5 cellular contexts compared by ENCODE assay signal in the genomic region with DNA sequence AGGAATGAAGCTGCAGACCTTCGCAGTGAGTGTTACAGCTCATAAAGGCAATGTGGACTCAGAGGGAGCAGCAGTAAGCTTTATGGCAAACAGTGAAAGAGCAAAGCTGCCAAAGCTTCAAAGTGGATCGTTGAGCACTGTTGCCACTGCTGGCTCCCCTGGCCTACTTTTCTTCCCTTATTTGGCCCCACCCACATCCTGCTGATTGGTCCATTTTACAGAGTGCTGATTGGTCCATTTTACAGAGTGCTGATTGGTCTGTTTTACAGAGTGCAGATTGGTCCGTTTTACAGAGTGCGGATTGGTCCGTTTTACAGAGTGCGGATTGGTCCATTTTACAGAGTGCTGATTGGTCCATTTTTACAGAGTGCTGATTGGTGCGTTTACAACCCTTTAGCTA.
DNase-seq lines count a peak whose midpoint lies in the region; ATAC-seq and TF ChIP-seq lines count a peak whose summit lies in the region.
"Not testable (repeated sequence)": the region's sequence is repeated elsewhere in the genome, so short reads cannot be mapped to it uniquely, and the experiment has no call there.

No MANE protein-coding gene starts in this region.

- DNase-seq in Karpas-422: peak; percentile 44
- not testable (repeated sequence) for DNase-seq in WTC11 (ENCODE audit: low spot score); neural crest cell (ENCODE audit: low read depth, low spot score)

- not testable (repeated sequence) for H3K9me3 ChIP-seq in HEK293 (ENCODE audit: control insufficient read depth, insufficient read depth, low read depth, low read length); Karpas-422 (ENCODE audit: low read length)

- H3K4me1 Mint-ChIP-seq in WTC11: peaks cover 27% of the 10 kb centered on the region
- H3K4me1 Mint-ChIP-seq in nephron: peaks cover 28% of the 10 kb centered on the region
- peaks cover 11% of the 10 kb centered on the region for H3K4me1 Mint-ChIP-seq in neural crest cell

- not testable (repeated sequence) for ATAC-seq in WTC11

- POLR2A ChIA-PET in HEK293 (lab: Yijun Ruan, JAX); WTC11 (lab: Charles Lee): not testable (repeated sequence)

- not testable (repeated sequence) for H3K27ac ChIP-seq in HEK293 (ENCODE audit: extremely low read depth, low read depth, low read length); Karpas-422 (ENCODE audit: low read length)

- H3K4me2 ChIP-seq in Karpas-422 (ENCODE audit: low read depth, low read length, poor library complexity, severe bottlenecking): not testable (repeated sequence)

- TF ChIP-seq CTCF in HEK293 (tag by site-specific recombination; IDR thresholded peaks at IDR 0.05); WTC11 (IDR thresholded peaks at IDR 0.05); nephron (IDR thresholded peaks at IDR 0.05; ENCODE audit: unreplicated experiment in 3 of 3); neural crest cell (conservative IDR thresholded peaks at IDR 0.05): not testable (repeated sequence)

- H3K79me2 ChIP-seq in Karpas-422 (ENCODE audit: low read length): not testable (repeated sequence)

- not testable (repeated sequence) for H3K4me1 ChIP-seq in HEK293 (ENCODE audit: control insufficient read depth, insufficient read depth, low read length); Karpas-422 (ENCODE audit: low read length)

- H2AFZ ChIP-seq in Karpas-422 (ENCODE audit: low read length): not testable (repeated sequence)

- H3K36me3 ChIP-seq in HEK293 (ENCODE audit: control insufficient read depth in 2 of 2, insufficient read depth in 1 of 2, low read length in 2 of 2); Karpas-422 (ENCODE audit: insufficient read depth, low read length): not testable (repeated sequence)

- CTCF ChIA-PET in HEK293 (lab: Yijun Ruan, JAX); WTC11 (lab: Charles Lee): not testable (repeated sequence)

- H3K27ac Mint-ChIP-seq in WTC11: not testable (repeated sequence)
- H3K27ac Mint-ChIP-seq in nephron (peak overlapping the region in 2 of 3 experiments; percentile 26 to 46), neural crest cell (ENCODE audit: unreplicated experiment) (peak overlapping the region; percentile 47)

- H3K4me3 ChIP-seq in HEK293 (ENCODE audit: low read depth, low read length); Karpas-422 (ENCODE audit: low read length): not testable (repeated sequence)

- not testable (repeated sequence) for H3K36me3 Mint-ChIP-seq in WTC11
- peaks cover 14% of the 10 kb centered on the region for H3K36me3 Mint-ChIP-seq in nephron (ENCODE audit: low read depth)
- peaks cover 15% of the 10 kb centered on the region for H3K36me3 Mint-ChIP-seq in neural crest cell (ENCODE audit: low read depth)

- not testable (repeated sequence) for H4K20me1 ChIP-seq in Karpas-422 (ENCODE audit: insufficient read depth, low read depth, low read length)

- not testable (repeated sequence) for H3K27me3 ChIP-seq in Karpas-422 (ENCODE audit: low read length)

- H3K27me3 Mint-ChIP-seq in WTC11 (ENCODE audit: low read depth); nephron (ENCODE audit: low read depth); neural crest cell (ENCODE audit: low read depth): not testable (repeated sequence)

- H3K9me3 Mint-ChIP-seq in WTC11: peaks cover 34% of the 10 kb centered on the region
- H3K9me3 Mint-ChIP-seq in nephron: peaks cover 14% of the 10 kb centered on the region
- H3K9me3 Mint-ChIP-seq in neural crest cell: peaks cover 12% of the 10 kb centered on the region

- H3K4me3 Mint-ChIP-seq in WTC11, nephron, neural crest cell: not testable (repeated sequence)

- not testable (repeated sequence) for H3K9ac ChIP-seq in Karpas-422 (ENCODE audit: low read length)

- not testable (repeated sequence) for H3K9me2 ChIP-seq in Karpas-422 (replicated peaks; ENCODE audit: insufficient read depth, low read length)

TF ChIP-seq in HEK293, 187 proteins besides CTCF, POLR2A, EP300 and RAD21:
- 0 out of 2 replicates have a peak, but pooled peaks have one; percentile 19 for TF ChIP-seq SP2 (tag by site-specific recombination; IDR thresholded peaks at IDR 0.05)

TF ChIP-seq in WTC11, 78 proteins besides CTCF, POLR2A, EP300 and RAD21:
- TF ChIP-seq NFYB (CRISPR knock-in tag; conservative IDR thresholded peaks at IDR 0.05; ENCODE audit: low read depth): peak; percentile 46
